In genomic region chr6:18471232-18471964, GRCh38 we compare ENCODE assay signal across 18 cellular contexts.
"Had no signal": no experiment of that assay in that cellular context is flagged by ENCODE, and none has a peak within 500 bp of the region (broad histone marks: within the 10 kb centered on the region; RNA-seq: fewer than 3 reads in every experiment).

No MANE protein-coding gene starts in this region.

- H3K4me1 ChIP-seq: colonic mucosa, lower lobe of right lung, testis, tibial nerve had no signal

- H3K36me3 ChIP-seq: colonic mucosa, tibial nerve had no signal

- DNase-seq: caudate nucleus; colonic mucosa; dermis blood vessel endothelial cell; glutamatergic neuron; left cardiac atrium; lower lobe of right lung; mesenchymal stem cell; midbrain; naive thymus-derived CD4-positive, alpha-beta T cell; nephron progenitor cell; small intestine; stimulated activated CD4-positive, alpha-beta T cell treated with anti-CD3 and anti-CD28 coated beads, Interleukin-2, amount 100 ng/mL, for 48 hours; stimulated activated naive CD8-positive, alpha-beta T cell treated with anti-CD3 and anti-CD28 coated beads, Interleukin-15, Interleukin-2, amounts not matched to agents 100 U/mL and 50 U/mL, for 24 hours; testis had no signal

- H3K9me3 ChIP-seq: colonic mucosa, lower lobe of right lung, neutrophil, testis, tibial nerve had no signal

- H3K27ac ChIP-seq: colonic mucosa, lower lobe of right lung, testis, tibial nerve had no signal

- FAIRE-seq: frontal cortex, keratinocyte, small intestine had no signal

- H3K27me3 ChIP-seq: colonic mucosa, neutrophil, testis, tibial nerve had no signal

- H3K4me3 ChIP-seq: colonic mucosa, lower lobe of right lung, testis, tibial nerve had no signal

- ATAC-seq: naive thymus-derived CD4-positive, alpha-beta T cell; stimulated activated naive CD8-positive, alpha-beta T cell treated with anti-CD3 and anti-CD28 coated beads, Interleukin-15, Interleukin-2, amounts not matched to agents 100 U/mL and 50 U/mL, for 24 hours had no signal
